14 cellular contexts compared by ENCODE assay signal in the genomic region with DNA sequence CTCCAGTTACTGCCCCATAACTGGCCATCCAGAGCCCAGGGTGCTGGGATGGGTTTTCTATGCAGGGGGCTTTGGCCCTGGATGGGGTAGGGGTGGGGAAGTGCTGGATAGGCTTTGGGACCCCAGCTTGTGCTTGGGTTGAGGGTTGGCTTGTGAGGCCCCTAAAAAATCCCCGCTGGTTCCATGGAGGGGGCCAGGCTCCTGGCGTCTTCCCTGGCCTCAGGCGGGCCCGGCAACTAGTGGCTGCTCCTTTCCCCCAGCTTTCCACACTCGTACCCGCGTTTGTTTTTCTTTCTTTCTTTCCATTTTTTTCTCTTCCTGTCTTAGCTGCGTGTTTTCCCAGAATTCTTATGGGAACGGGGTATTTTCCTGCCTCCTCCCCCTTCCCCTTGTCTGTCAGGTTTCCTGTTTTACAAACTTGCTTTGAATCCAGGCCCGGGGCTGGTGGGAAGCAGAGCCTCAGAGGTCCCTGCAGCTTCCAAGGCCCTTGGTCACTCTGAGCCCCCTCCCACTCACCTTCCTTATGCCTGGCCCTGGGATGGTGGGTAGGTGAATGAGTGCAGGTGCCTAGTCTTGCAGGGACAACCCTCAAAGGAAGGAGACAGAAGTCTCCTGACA. TPM values are rescaled to one million over a fixed set of nuclear protein-coding genes. Genes with fewer than 3 reads are reported as not detected.
DNase-seq lines count a peak whose midpoint lies in the region; ATAC-seq, FAIRE-seq and TF ChIP-seq lines count a peak whose summit lies in the region.
"Had no signal": no experiment of that assay in that cellular context is flagged by ENCODE, and none has a peak within 500 bp of the region (broad histone marks: within the 10 kb centered on the region; RNA-seq: fewer than 3 reads in every experiment).

No MANE protein-coding gene starts in this region.

- H3K4me1 ChIP-seq in CD4-positive, CD25-positive, alpha-beta regulatory T cell (ENCODE audit: control insufficient read depth, insufficient read depth, low read length, poor library complexity, severe bottlenecking) = no peaks in the 10 kb centered on the region
- peaks cover 25 to 28% of the 10 kb centered on the region in 2 donors for H3K4me1 ChIP-seq in kidney (ENCODE audit: control insufficient read depth in 1 of 2, insufficient read depth in 1 of 2, low read depth in 1 of 2, low read length in 2 of 2)

- no peaks in the 10 kb centered on the region for H3K9me3 Mint-ChIP-seq in CD4-positive, CD25-positive, alpha-beta regulatory T cell
- no peaks in the 10 kb centered on the region for H3K9me3 Mint-ChIP-seq in activated CD4-positive, alpha-beta T cell treated with anti-CD3 and anti-CD28 coated beads, Interleukin-2, amount 10 ng/mL, durations not matched to agents 7 days and 5 days
- H3K9me3 Mint-ChIP-seq: natural killer cell treated with Interleukin-12 subunit alpha and Interleukin-12 subunit beta and Interleukin-15 and Interleukin-18, amount 100 ng/mL, for 72 hours had no signal

- no peaks in the 10 kb centered on the region for H3K27me3 ChIP-seq in CD4-positive, CD25-positive, alpha-beta regulatory T cell (ENCODE audit: control insufficient read depth, insufficient read depth, low read length)

- H3K27ac Mint-ChIP-seq in CD4-positive, CD25-positive, alpha-beta regulatory T cell = peak overlapping the region in 2 of 3 donors; percentile 25 to 57
- H3K27ac Mint-ChIP-seq in activated CD4-positive, alpha-beta T cell treated with anti-CD3 and anti-CD28 coated beads, Interleukin-2, amount 10 ng/mL, durations not matched to agents 7 days and 5 days = no peak overlapping the region

- H3K9ac ChIP-seq in kidney (ENCODE audit: low read length in 2 of 2) = no peak overlapping the region

- no peaks in the 10 kb centered on the region for H3K27me3 Mint-ChIP-seq in CD4-positive, CD25-positive, alpha-beta regulatory T cell
- no peaks in the 10 kb centered on the region for H3K27me3 Mint-ChIP-seq in activated CD4-positive, alpha-beta T cell treated with anti-CD3 and anti-CD28 coated beads, Interleukin-2, amount 10 ng/mL, durations not matched to agents 7 days and 5 days
- H3K27me3 Mint-ChIP-seq: natural killer cell treated with Interleukin-12 subunit alpha and Interleukin-12 subunit beta and Interleukin-15 and Interleukin-18, amount 100 ng/mL, for 72 hours had no signal

- no peaks in the 10 kb centered on the region for H3K36me3 Mint-ChIP-seq in CD4-positive, CD25-positive, alpha-beta regulatory T cell
- no peaks in the 10 kb centered on the region for H3K36me3 Mint-ChIP-seq in activated CD4-positive, alpha-beta T cell treated with anti-CD3 and anti-CD28 coated beads, Interleukin-2, amount 10 ng/mL, durations not matched to agents 7 days and 5 days (ENCODE audit: low read depth)
- H3K36me3 Mint-ChIP-seq: natural killer cell treated with Interleukin-12 subunit alpha and Interleukin-12 subunit beta and Interleukin-15 and Interleukin-18, amount 100 ng/mL, for 72 hours had no signal

- H3K9me3 ChIP-seq in CD4-positive, CD25-positive, alpha-beta regulatory T cell (ENCODE audit: control insufficient read depth in 2 of 2, low read length in 2 of 2) = no peaks in the 10 kb centered on the region
- no peaks in the 10 kb centered on the region for H3K9me3 ChIP-seq in kidney (ENCODE audit: control insufficient read depth in 1 of 2, low read length in 2 of 2)

- H3K4me1 Mint-ChIP-seq in CD4-positive, CD25-positive, alpha-beta regulatory T cell = peaks cover 0 to 7% (median 1%) of the 10 kb centered on the region in 4 donors
- peaks cover 15% of the 10 kb centered on the region for H3K4me1 Mint-ChIP-seq in activated CD4-positive, alpha-beta T cell treated with anti-CD3 and anti-CD28 coated beads, Interleukin-2, amount 10 ng/mL, durations not matched to agents 7 days and 5 days

- TF ChIP-seq CTCF in cardiac fibroblast (IDR thresholded peaks at IDR 0.05; ENCODE audit: low read depth, low read length) (no peak), kidney (IDR thresholded peaks at IDR 0.05; ENCODE audit: borderline replicate concordance, extremely low read depth, insufficient read depth) (no peak)

- no peak for DNase-seq in CD4-positive, CD25-positive, alpha-beta regulatory T cell
- peak; percentile 39 to 75 for DNase-seq in cardiac fibroblast (ENCODE audit: low read depth in 2 of 2)
- DNase-seq in kidney = no peak
- peak; percentile 51 for DNase-seq in posterior vena cava (ENCODE audit: low spot score)
- DNase-seq in SK-N-DZ (ENCODE audit: low spot score) = no peak
- DNase-seq in NCI-H524 treated with DMSO at 0.1 percent for 48 hours (lab: John Stamatoyannopoulos, UW) = no peak
- no peak for DNase-seq in activated CD4-positive, alpha-beta T cell treated with anti-CD3 and anti-CD28 coated beads, Interleukin-2, amount 10 ng/mL, durations not matched to agents 7 days and 5 days
- DNase-seq: activated gamma-delta T cell, NCI-H1048, NCI-H446 had no signal

- no peak overlapping the region for H3K27ac ChIP-seq in CD4-positive, CD25-positive, alpha-beta regulatory T cell (ENCODE audit: insufficient read depth, low read length, poor library complexity, severe bottlenecking)
- peak overlapping the region; percentile 61 to 72 for H3K27ac ChIP-seq in kidney (ENCODE audit: low read depth in 2 of 2, low read length in 2 of 2)

- H3K4me3 ChIP-seq in CD4-positive, CD25-positive, alpha-beta regulatory T cell (ENCODE audit: low read depth, low read length) = no peak overlapping the region
- no peak overlapping the region for H3K4me3 ChIP-seq in cardiac fibroblast (replicated peaks in 1 of 2; ENCODE audit: low read depth in 2 of 2, low read length in 2 of 2)
- H3K4me3 ChIP-seq in kidney (ENCODE audit: low read length in 2 of 2) = peak overlapping the region in 1 of 2 donors; percentile 40

- intact Hi-C loops in kidney (cut with DNase I) = no loop called here
- intact Hi-C loops in posterior vena cava (cut with DNase I) = no loop called here

- POLR2A ChIA-PET in activated CD4-positive, alpha-beta T cell treated with anti-CD3 and anti-CD28 coated beads, Interleukin-2, amount 10 ng/mL, durations not matched to agents 7 days and 5 days (lab: Charles Lee) = no interaction called here

- FAIRE-seq in kidney (lab: Jason Lieb, UNC) = no peak
- FAIRE-seq: D721Med, RCC 7860 had no signal

- CTCF ChIA-PET in activated CD4-positive, alpha-beta T cell treated with anti-CD3 and anti-CD28 coated beads, Interleukin-2, amount 10 ng/mL, durations not matched to agents 7 days and 5 days (lab: Charles Lee) = interaction anchor here (0.8 to 1.5 kb wide), 3 partner anchors 9 to 11 kb away, joined by 3 to 7 read pairs (median 4); no protein-coding TSS in a partner anchor

- ATAC-seq in CD4-positive, CD25-positive, alpha-beta regulatory T cell (ENCODE audit: low read depth in 2 of 2) = no peak
- ATAC-seq in HG03521 (IDR thresholded peaks at IDR 0.05; ENCODE audit: unreplicated experiment) = no peak
- ATAC-seq: natural killer cell treated with Interleukin-12 subunit alpha and Interleukin-12 subunit beta and Interleukin-15 and Interleukin-18, amount 100 ng/mL, for 72 hours had no signal

- H3K4me3 Mint-ChIP-seq in CD4-positive, CD25-positive, alpha-beta regulatory T cell = no peak overlapping the region
- H3K4me3 Mint-ChIP-seq in activated CD4-positive, alpha-beta T cell treated with anti-CD3 and anti-CD28 coated beads, Interleukin-2, amount 10 ng/mL, durations not matched to agents 7 days and 5 days = no peak overlapping the region
- H3K4me3 Mint-ChIP-seq: natural killer cell treated with Interleukin-12 subunit alpha and Interleukin-12 subunit beta and Interleukin-15 and Interleukin-18, amount 100 ng/mL, for 72 hours had no signal

- no peaks in the 10 kb centered on the region for H3K36me3 ChIP-seq in CD4-positive, CD25-positive, alpha-beta regulatory T cell (ENCODE audit: control insufficient read depth, insufficient read depth, low read length)
- H3K36me3 ChIP-seq in kidney (ENCODE audit: control insufficient read depth in 1 of 2, insufficient read depth in 2 of 2, low read length in 2 of 2) = no peaks in the 10 kb centered on the region

RNA-seq across cellular contexts. Expression of a gene that starts 40.2 kb away (rescaled TPM):
- 12.6 TPM for total RNA-seq in CD4-positive, CD25-positive, alpha-beta regulatory T cell
- polyA plus RNA-seq in CD4-positive, CD25-positive, alpha-beta regulatory T cell = 10 to 100 TPM in 3 of 4 donors, 1 to 10 TPM in 1; 8.5 to 15.5 (median 11.3) TPM
- 114 TPM for total RNA-seq in kidney
- 137 TPM for polyA plus RNA-seq in kidney (ENCODE audit: insufficient read depth, low read depth, low replicate concordance)
- 10 to 100 TPM; 66.2 to 71.4 TPM for total RNA-seq in posterior vena cava
- polyA plus RNA-seq in SK-N-DZ (2014; cell fraction: cytosol; rRNA removed) = 25.0 and 38.8 TPM in 2 replicates
- 42.0 and 45.4 TPM in 2 replicates for polyA plus RNA-seq in SK-N-DZ (2014; cell fraction: nucleus; rRNA removed)
- total RNA-seq in activated CD4-positive, alpha-beta T cell treated with anti-CD3 and anti-CD28 coated beads, Interleukin-2, amount 10 ng/mL, durations not matched to agents 7 days and 5 days = 10 to 100 TPM; 41.5 to 41.6 TPM

Comparison
In these comparisons a context has a peak if more than half of its experiments do, and no peak if none do; other contexts are left out.
1. DNase-seq: peak in cardiac fibroblast (2 of 2) and posterior vena cava (single experiment); none in CD4-positive, CD25-positive, alpha-beta regulatory T cell (0 of 3), kidney (single experiment), SK-N-DZ (single experiment), NCI-H524 treated with DMSO at 0.1 percent for 48 hours (single experiment) and activated CD4-positive, alpha-beta T cell treated with anti-CD3 and anti-CD28 coated beads, Interleukin-2, amount 10 ng/mL, durations not matched to agents 7 days and 5 days (single experiment).